ENCODE assay signal across 18 cellular contexts in the genomic region with DNA sequence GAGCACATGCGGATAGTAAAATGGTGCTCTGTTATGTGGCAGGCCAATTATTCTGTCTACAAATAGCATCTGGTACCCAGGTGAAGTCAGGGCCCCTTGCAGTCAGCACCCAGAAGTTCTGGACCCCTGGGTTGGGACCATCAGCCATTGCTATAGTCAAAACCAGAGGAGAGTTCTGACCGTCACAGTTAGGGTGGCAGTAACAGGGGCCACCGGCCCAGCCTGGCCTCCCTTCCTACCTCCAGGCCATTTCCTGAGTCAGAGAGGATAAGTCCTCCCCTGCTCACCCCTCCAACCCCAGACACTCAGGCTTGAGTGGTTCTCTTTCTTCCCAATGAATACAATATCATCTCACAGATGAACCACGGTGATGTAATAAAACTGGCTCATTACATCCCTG.
"Had no signal": no experiment of that assay in that cellular context is flagged by ENCODE, and none has a peak within 500 bp of the region (broad histone marks: within the 10 kb centered on the region; RNA-seq: fewer than 3 reads in every experiment).

No MANE protein-coding gene starts in this region.

- H3K4me1 ChIP-seq: esophagus squamous epithelium, gastroesophageal sphincter, right atrium auricular region, thyroid gland had no signal

- H3K27ac ChIP-seq: esophagus squamous epithelium, gastroesophageal sphincter, neutrophil, ovary, right atrium auricular region, thyroid gland had no signal

- H3K36me3 ChIP-seq: esophagus squamous epithelium, gastroesophageal sphincter, neutrophil, ovary, right atrium auricular region, thyroid gland had no signal

- DNase-seq: effector memory CD8-positive, alpha-beta T cell; esophagus squamous epithelium; foreskin fibroblast; immature natural killer cell; kidney; left cardiac atrium; left ventricle myocardium superior; mesenchymal stem cell; naive B cell; ovary; small intestine; stimulated activated CD4-positive, alpha-beta T cell treated with anti-CD3 and anti-CD28 coated beads, Interleukin-2, amount 100 ng/mL, for 48 hours; stimulated activated naive CD4-positive, alpha-beta T cell treated with Interleukin-2 at 50 U/mL for 16 hours; thyroid gland had no signal

- H3K9me3 ChIP-seq: esophagus squamous epithelium, gastroesophageal sphincter, neutrophil, ovary, right atrium auricular region, thyroid gland had no signal

- H3K27me3 ChIP-seq: ovary, right atrium auricular region, thyroid gland had no signal

- H3K4me3 ChIP-seq: esophagus squamous epithelium, gastroesophageal sphincter, lung, ovary, right atrium auricular region, thyroid gland had no signal
